ENCODE assay signal across 23 cellular contexts in genomic region chr3:152096280-152096679, GRCh38.
DNase-seq lines count a peak whose midpoint lies in the region; ATAC-seq, FAIRE-seq and TF ChIP-seq lines count a peak whose summit lies in the region.
"Had no signal": no experiment of that assay in that cellular context is flagged by ENCODE, and none has a peak within 500 bp of the region (broad histone marks: within the 10 kb centered on the region; RNA-seq: fewer than 3 reads in every experiment).

No MANE protein-coding gene starts in this region.

- H3K9me3 ChIP-seq in gastroesophageal sphincter, result no peaks in the 10 kb centered on the region
- no peaks in the 10 kb centered on the region for H3K9me3 ChIP-seq in tibial artery
- no peaks in the 10 kb centered on the region for H3K9me3 ChIP-seq in colonic mucosa
- H3K9me3 ChIP-seq in prostate gland, result no peaks in the 10 kb centered on the region
- H3K9me3 ChIP-seq: A549, BLaER1 had no signal

- no peaks in the 10 kb centered on the region for H3K36me3 Mint-ChIP-seq in activated CD8-positive, alpha-beta T cell treated with anti-CD3 and anti-CD28 coated beads for 36 hours (ENCODE audit: low read depth)
- H3K36me3 Mint-ChIP-seq: CD4-positive, alpha-beta memory T cell had no signal

- H3K27ac Mint-ChIP-seq in activated CD8-positive, alpha-beta T cell treated with anti-CD3 and anti-CD28 coated beads for 36 hours, result no peak overlapping the region
- H3K27ac Mint-ChIP-seq: CD4-positive, alpha-beta memory T cell; HFFc6 had no signal

- no peak overlapping the region for H3K9ac ChIP-seq in colonic mucosa (ENCODE audit: low read depth in 2 of 2, low read length in 2 of 2)
- H3K9ac ChIP-seq: BLaER1 had no signal

- FAIRE-seq in GM19239 (lab: Jason Lieb, UNC), result peak; percentile 21
- FAIRE-seq: A549, GM12878 had no signal

- H3K4me3 ChIP-seq in NB4 (ENCODE audit: low read depth, low read length) (no peak overlapping the region), gastroesophageal sphincter (no peak overlapping the region), tibial artery (no peak overlapping the region), colonic mucosa (no peak overlapping the region), foreskin fibroblast (ENCODE audit: low read depth in 1 of 2, low read length in 2 of 2) (no peak overlapping the region), prostate gland (no peak overlapping the region)
- H3K4me3 ChIP-seq: A549, BLaER1, GM12878, SK-N-MC had no signal

- POLR2A ChIA-PET in activated CD8-positive, alpha-beta T cell treated with anti-CD3 and anti-CD28 coated beads for 36 hours (lab: Charles Lee), result no interaction called here

- TF ChIP-seq CTCF in NB4 (IDR thresholded peaks at IDR 0.05; ENCODE audit: low read depth, low read length), result no peak
- no peak for TF ChIP-seq CTCF in gastroesophageal sphincter (IDR thresholded peaks at IDR 0.05)
- TF ChIP-seq CTCF in tibial artery (IDR thresholded peaks at IDR 0.05), result no peak
- no peak for TF ChIP-seq CTCF in activated CD8-positive, alpha-beta T cell treated with anti-CD3 and anti-CD28 coated beads for 36 hours (IDR thresholded peaks at IDR 0.05)
- TF ChIP-seq CTCF in colonic mucosa (IDR thresholded peaks at IDR 0.05), result no peak
- no peak for TF ChIP-seq CTCF in foreskin fibroblast (IDR thresholded peaks at IDR 0.05; ENCODE audit: low read depth, low read length)
- TF ChIP-seq CTCF in prostate gland (IDR thresholded peaks at IDR 0.05), result no peak

- TF ChIP-seq EP300 in gastroesophageal sphincter (IDR thresholded peaks at IDR 0.05), result no peak

- H3K4me1 ChIP-seq in gastroesophageal sphincter (peaks cover 0 to 23% (median 10%) of the 10 kb centered on the region in 3 donors), tibial artery (peaks cover 0 to 25% (median 1%) of the 10 kb centered on the region in 4 donors), colonic mucosa (no peaks in the 10 kb centered on the region), prostate gland (replicated peaks) (peaks cover 2% of the 10 kb centered on the region)
- H3K4me1 ChIP-seq: A549, BLaER1 had no signal

- no peaks in the 10 kb centered on the region for H3K27me3 ChIP-seq in gastroesophageal sphincter
- no peaks in the 10 kb centered on the region for H3K27me3 ChIP-seq in tibial artery
- no peaks in the 10 kb centered on the region for H3K27me3 ChIP-seq in colonic mucosa
- H3K27me3 ChIP-seq in prostate gland (replicated peaks; ENCODE audit: insufficient read depth), result no peaks in the 10 kb centered on the region
- H3K27me3 ChIP-seq: BLaER1 had no signal

- no peak for ATAC-seq in gastroesophageal sphincter
- no peak for ATAC-seq in activated CD8-positive, alpha-beta T cell treated with anti-CD3 and anti-CD28 coated beads for 36 hours
- ATAC-seq: A549, GM12878 had no signal

- H3K36me3 ChIP-seq in gastroesophageal sphincter, result no peaks in the 10 kb centered on the region
- H3K36me3 ChIP-seq in tibial artery, result no peaks in the 10 kb centered on the region
- H3K36me3 ChIP-seq in colonic mucosa, result no peaks in the 10 kb centered on the region
- H3K36me3 ChIP-seq in prostate gland, result no peaks in the 10 kb centered on the region
- H3K36me3 ChIP-seq: BLaER1 had no signal

- H3K4me1 Mint-ChIP-seq in activated CD8-positive, alpha-beta T cell treated with anti-CD3 and anti-CD28 coated beads for 36 hours (ENCODE audit: low read depth), result peaks cover 7% of the 10 kb centered on the region

- 100% methylated on average over 1 of the region's 1 CpG; no CpG with 5 or more reads in 1 of the 2 donors for WGBS in gastroesophageal sphincter (ENCODE audit: low coverage in 1 of 2), 2 donors
- WGBS in prostate gland, result 93% methylated on average over 1 of the region's 1 CpG

- H3K27me3 Mint-ChIP-seq in activated CD8-positive, alpha-beta T cell treated with anti-CD3 and anti-CD28 coated beads for 36 hours, result peaks cover 2% of the 10 kb centered on the region
- H3K27me3 Mint-ChIP-seq: CD4-positive, alpha-beta memory T cell had no signal

- H3K4me3 Mint-ChIP-seq in activated CD8-positive, alpha-beta T cell treated with anti-CD3 and anti-CD28 coated beads for 36 hours, result no peak overlapping the region
- H3K4me3 Mint-ChIP-seq: CD4-positive, alpha-beta memory T cell; HFFc6 had no signal

- peaks cover 2% of the 10 kb centered on the region for H3K9me3 Mint-ChIP-seq in activated CD8-positive, alpha-beta T cell treated with anti-CD3 and anti-CD28 coated beads for 36 hours
- H3K9me3 Mint-ChIP-seq: HFFc6 had no signal

- H3K27ac ChIP-seq in gastroesophageal sphincter, result peak overlapping the region; percentile 35 to 78 (median 72)
- H3K27ac ChIP-seq in tibial artery, result peak overlapping the region; percentile 45 to 56
- H3K27ac ChIP-seq in colonic mucosa, result no peak overlapping the region
- no peak overlapping the region for H3K27ac ChIP-seq in prostate gland
- H3K27ac ChIP-seq: A549, BLaER1, SK-N-MC had no signal

- intact Hi-C loops in tibial artery (cut with DNase I; ENCODE audit: low total_unique reads), result no loop called here
- intact Hi-C loops in activated CD8-positive, alpha-beta T cell treated with anti-CD3 and anti-CD28 coated beads for 36 hours (cut with micrococcal nuclease), result no loop called here
- intact Hi-C loops in colonic mucosa (cut with DNase I), result no loop called here
- intact Hi-C loops in prostate gland (cut with DNase I), result no loop called here

- CTCF ChIA-PET in activated CD8-positive, alpha-beta T cell treated with anti-CD3 and anti-CD28 coated beads for 36 hours (lab: Charles Lee), result interaction anchor here (1.1 to 2.5 kb wide), 4 partner anchors 11 to 376 kb away, joined by 4 to 8 read pairs (median 5); no protein-coding TSS in a partner anchor

- DNase-seq in GM19239 (ENCODE audit: insufficient read length, low spot score) (no peak), NB4 (ENCODE audit: low read depth) (peak; percentile 66), tibial artery (no peak), colonic mucosa (no peak), foreskin fibroblast (no peak), prostate gland (ENCODE audit: low spot score) (no peak)
- no peak for DNase-seq in activated CD8-positive, alpha-beta T cell treated with anti-CD3 and anti-CD28 coated beads for 36 hours
- DNase-seq: CD4-positive, alpha-beta memory T cell; DMS153; H7; HFFc6; MM.1S; NCI-H187; NCI-H2107; NCI-H524; NCI-H82; OCI-M1; Right ventricle myocardium superior had no signal

- TF ChIP-seq POLR2A in NB4 (IDR thresholded peaks at IDR 0.05; ENCODE audit: extremely low read depth, insufficient read length) (no peak), gastroesophageal sphincter (IDR thresholded peaks at IDR 0.05) (no peak), prostate gland (IDR thresholded peaks at IDR 0.05) (no peak)

Comparison
In these comparisons a context has a peak if more than half of its experiments do, and no peak if none do; other contexts are left out.
1. H3K27ac ChIP-seq: peak in gastroesophageal sphincter (4 of 4) and tibial artery (2 of 2); none in colonic mucosa (single experiment) and prostate gland (0 of 2).